28 cellular contexts compared by ENCODE assay signal in genomic region chr20:39299783-39300182, GRCh38.
"Had no signal": no experiment of that assay in that cellular context is flagged by ENCODE, and none has a peak within 500 bp of the region (broad histone marks: within the 10 kb centered on the region; RNA-seq: fewer than 3 reads in every experiment).

No MANE protein-coding gene starts in this region.

- H3K79me2 ChIP-seq: hepatocyte had no signal

- FAIRE-seq: endometrium, endothelial cell of umbilical vein, frontal cortex had no signal

- H3K27ac ChIP-seq: colonic mucosa, coronary artery, dorsolateral prefrontal cortex, epithelial cell of prostate, esophagus muscularis mucosa, esophagus squamous epithelium, foreskin keratinocyte, gastrocnemius medialis, gastroesophageal sphincter, heart left ventricle, heart right ventricle, hepatocyte had no signal

- ATAC-seq: effector memory CD8-positive, alpha-beta T cell; esophagus mucosa; foreskin keratinocyte; gastrocnemius medialis; gastroesophageal sphincter; heart left ventricle; heart right ventricle had no signal

- H3K4me1 ChIP-seq: colonic mucosa, esophagus squamous epithelium, foreskin keratinocyte, gastrocnemius medialis, heart left ventricle, heart right ventricle had no signal

- H2AFZ ChIP-seq: hepatocyte had no signal

- DNase-seq: colonic mucosa; cortex of kidney; dermis blood vessel endothelial cell; dorsolateral prefrontal cortex; effector CD4-positive, alpha-beta T cell; effector CD8-positive, alpha-beta T cell; effector memory CD4-positive, alpha-beta T cell; effector memory CD8-positive, alpha-beta T cell; endodermal cell; erythroblast; esophagus squamous epithelium; foreskin fibroblast; foreskin keratinocyte; foreskin melanocyte; gastrocnemius medialis; glutamatergic neuron; head of caudate nucleus; heart left ventricle; heart right ventricle had no signal

- H3K36me3 ChIP-seq: colonic mucosa, esophagus muscularis mucosa, esophagus squamous epithelium, gastrocnemius medialis, gastroesophageal sphincter, heart left ventricle, heart right ventricle had no signal

- H3K27me3 ChIP-seq: colonic mucosa, esophagus muscularis mucosa, foreskin keratinocyte, gastrocnemius medialis, gastroesophageal sphincter, heart left ventricle, hepatocyte had no signal

- H3K4me3 ChIP-seq: colonic mucosa, coronary artery, dorsolateral prefrontal cortex, esophagus muscularis mucosa, esophagus squamous epithelium, gastrocnemius medialis, gastroesophageal sphincter, heart left ventricle, heart right ventricle, hepatocyte had no signal

- H3K4me2 ChIP-seq: hepatocyte had no signal

- H3K9me3 ChIP-seq: colonic mucosa, esophagus muscularis mucosa, esophagus squamous epithelium, gastrocnemius medialis, gastroesophageal sphincter, heart left ventricle, heart right ventricle had no signal
